2 cellular contexts compared by ENCODE assay signal in genomic region chr19:42794751-42795150, GRCh38.
TF ChIP-seq lines count a peak whose summit lies in the region.

No MANE protein-coding gene starts in this region.

TF ChIP-seq in A549, 52 proteins besides CTCF, POLR2A, EP300 and RAD21:
- TF ChIP-seq REST (IDR thresholded peaks at IDR 0.05): no peak
- no peak for TF ChIP-seq MAX (IDR thresholded peaks at IDR 0.05)
- no peak for TF ChIP-seq ZC3H11A (IDR thresholded peaks at IDR 0.05)
- no peak for TF ChIP-seq HEYL (CRISPR knock-in tag; IDR thresholded peaks at IDR 0.05)
- TF ChIP-seq KDM1A (IDR thresholded peaks at IDR 0.05; ENCODE audit: low read depth): no peak
- TF ChIP-seq FOXS1 (CRISPR knock-in tag; IDR thresholded peaks at IDR 0.05): no peak
- no peak for TF ChIP-seq ATOH8 (CRISPR knock-in tag; IDR thresholded peaks at IDR 0.05; ENCODE audit: low read depth)
- no peak for TF ChIP-seq HOXB5 (CRISPR knock-in tag; IDR thresholded peaks at IDR 0.05)
- TF ChIP-seq SREBF2 (IDR thresholded peaks at IDR 0.05): no peak
- TF ChIP-seq MAZ (IDR thresholded peaks at IDR 0.05; ENCODE audit: borderline replicate concordance, low read depth, low read length): no peak
- TF ChIP-seq FOSB (CRISPR knock-in tag; IDR thresholded peaks at IDR 0.05): no peak

TF ChIP-seq in IMR-90, 13 proteins besides CTCF, POLR2A, EP300 and RAD21 (continued from another document):
- TF ChIP-seq RFX5 (IDR thresholded peaks at IDR 0.05; ENCODE audit: low read depth, low read length) (no peak), CEBPB (IDR thresholded peaks at IDR 0.05; ENCODE audit: low read depth, low read length) (no peak), MAFK (IDR thresholded peaks at IDR 0.05; ENCODE audit: low read depth, low read length) (no peak), MAZ (IDR thresholded peaks at IDR 0.05; ENCODE audit: borderline replicate concordance, low read depth, low read length) (no peak), NFE2L2 (IDR thresholded peaks at IDR 0.05; ENCODE audit: low read depth, low read length) (no peak), RCOR1 (IDR thresholded peaks at IDR 0.05; ENCODE audit: insufficient replicate concordance, low read length) (no peak), CHD1 (IDR thresholded peaks at IDR 0.05; ENCODE audit: low read depth, low read length) (no peak), ELK1 (IDR thresholded peaks at IDR 0.05; ENCODE audit: borderline replicate concordance, low read depth, low read length) (no peak), USF2 (IDR thresholded peaks at IDR 0.05; ENCODE audit: low read depth, low read length) (no peak), BHLHE40 (IDR thresholded peaks at IDR 0.05; ENCODE audit: low read depth, low read length) (no peak)
